In the genomic region with DNA sequence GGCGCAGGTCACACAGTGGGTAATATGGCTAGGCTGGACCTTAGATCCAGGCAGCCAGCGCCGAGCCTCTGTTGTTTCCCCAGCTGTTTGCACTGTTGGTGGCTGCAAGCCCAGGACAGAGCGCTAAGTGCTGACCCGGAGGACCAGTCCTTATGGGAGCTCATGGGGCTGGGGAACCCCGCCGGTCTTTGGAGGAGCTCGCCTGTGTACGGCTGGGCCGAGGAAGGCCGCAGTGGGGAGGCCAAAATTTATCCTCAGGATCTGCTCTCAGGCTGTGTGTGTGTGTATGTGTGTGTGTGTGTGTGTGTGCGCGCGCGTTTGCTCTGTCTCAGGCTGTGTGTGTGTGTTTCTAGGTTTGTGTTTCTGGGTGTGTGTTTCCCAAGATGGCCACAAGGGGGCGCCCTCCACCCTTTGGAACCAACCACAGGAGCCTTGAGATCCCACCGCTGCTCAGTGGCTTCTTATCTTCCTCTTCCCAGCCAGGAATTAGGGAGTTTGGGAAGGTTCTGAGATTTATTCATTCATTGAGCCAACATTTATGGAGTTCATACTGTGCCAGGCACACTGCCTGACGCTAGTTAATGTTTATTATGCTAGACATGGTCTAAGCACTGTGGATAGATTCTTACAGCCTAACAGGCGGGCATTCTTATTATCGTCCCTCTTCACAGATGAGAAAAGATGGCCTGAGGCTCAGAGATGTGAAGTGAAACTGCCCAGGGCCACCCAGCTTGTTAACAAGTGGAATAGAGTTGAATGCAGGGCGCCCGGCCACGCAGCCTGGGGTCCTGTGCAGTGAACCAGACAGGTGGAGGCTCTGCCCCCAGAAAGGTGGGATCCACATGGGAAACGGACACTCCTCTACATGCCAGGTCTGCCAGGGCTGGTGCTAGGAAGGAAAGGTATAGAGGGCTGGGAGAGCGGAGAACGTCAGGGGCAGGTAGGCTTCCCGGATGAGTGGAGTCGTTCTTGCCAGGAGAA, we compare ENCODE assay signal across 8 cellular contexts. TPM values are rescaled to one million over a fixed set of nuclear protein-coding genes. Genes with fewer than 3 reads are reported as not detected.
DNase-seq lines count a peak whose midpoint lies in the region; ATAC-seq and TF ChIP-seq lines count a peak whose summit lies in the region.

No MANE protein-coding gene starts in this region.

- TF ChIP-seq POLR2A in testis (IDR thresholded peaks at IDR 0.05), result no peak

- no peaks in the 10 kb centered on the region for H4K20me1 ChIP-seq in OCI-LY3 (ENCODE audit: insufficient read depth, low read length)
- H4K20me1 ChIP-seq in fibroblast of lung (ENCODE audit: control insufficient read depth, extremely low read depth, insufficient read depth, low read length), result no peaks in the 10 kb centered on the region

- H3K27me3 Mint-ChIP-seq in CD4-positive, CD25-positive, alpha-beta regulatory T cell, result peaks cover 4% of the 10 kb centered on the region
- peaks cover 29% of the 10 kb centered on the region for H3K27me3 Mint-ChIP-seq in neural crest cell (ENCODE audit: low read depth)

- peaks cover 12% of the 10 kb centered on the region for H3K36me3 Mint-ChIP-seq in CD4-positive, CD25-positive, alpha-beta regulatory T cell
- H3K36me3 Mint-ChIP-seq in neural crest cell (ENCODE audit: low read depth), result no peaks in the 10 kb centered on the region

- H3K9ac ChIP-seq in OCI-LY3 (ENCODE audit: low read length) (no peak overlapping the region), fibroblast of lung (ENCODE audit: insufficient read depth, low read length) (no peak overlapping the region)

- peaks cover 0 to 2% (median 0%) of the 10 kb centered on the region in 7 donors for H3K9me3 Mint-ChIP-seq in CD4-positive, CD25-positive, alpha-beta regulatory T cell
- no peaks in the 10 kb centered on the region for H3K9me3 Mint-ChIP-seq in neural crest cell

- WGBS in testis, 2 donors, result 41 to 46% methylated on average over 27 to 28 of the region's 28 CpGs

- H3K4me1 Mint-ChIP-seq in CD4-positive, CD25-positive, alpha-beta regulatory T cell, result peaks cover 0 to 10% (median 7%) of the 10 kb centered on the region in 4 donors
- H3K4me1 Mint-ChIP-seq in neural crest cell, result peaks cover 17% of the 10 kb centered on the region

- TF ChIP-seq CTCF in HL-60 (IDR thresholded peaks at IDR 0.05; ENCODE audit: insufficient read depth, low read length) (peak; percentile 48), OCI-LY3 (IDR thresholded peaks at IDR 0.05; ENCODE audit: low read depth, low read length) (peak; percentile 95), fibroblast of lung (conservative IDR thresholded peaks at IDR 0.05 in 1 of 2, IDR thresholded peaks at IDR 0.05 in 1 of 2; ENCODE audit: low read depth in 1 of 2, low read length in 2 of 2) (peak; percentile 76 to 88), neural crest cell (conservative IDR thresholded peaks at IDR 0.05) (peak; percentile 85), testis (IDR thresholded peaks at IDR 0.05) (peak; percentile 57 to 97 (median 66))

- DNase-seq in CD4-positive, CD25-positive, alpha-beta regulatory T cell, result peak; percentile 49 to 76 (median 59)
- peak; percentile 38 to 72 for DNase-seq in HL-60 (ENCODE audit: low read depth in 1 of 2, low spot score in 1 of 2)
- peak; percentile 55 for DNase-seq in activated T-cell treated with anti-CD3 and anti-CD28 coated beads for 48 hours (ENCODE audit: low read depth)
- peak; percentile 59 to 70 for DNase-seq in fibroblast of lung (ENCODE audit: low read depth in 2 of 2)
- peak; percentile 77 for DNase-seq in neural crest cell (ENCODE audit: low read depth, low spot score)
- peak; percentile 83 for DNase-seq in testis

- H3K4me1 ChIP-seq in CD4-positive, CD25-positive, alpha-beta regulatory T cell (ENCODE audit: control insufficient read depth, insufficient read depth, low read length, poor library complexity, severe bottlenecking), result peaks cover 2% of the 10 kb centered on the region
- H3K4me1 ChIP-seq in OCI-LY3 (ENCODE audit: low read length) (no peaks in the 10 kb centered on the region), fibroblast of lung (ENCODE audit: control insufficient read depth, extremely low read depth, insufficient read depth, low read length) (no peaks in the 10 kb centered on the region), testis (no peaks in the 10 kb centered on the region)

- no peak overlapping the region for H3K4me2 ChIP-seq in OCI-LY3 (ENCODE audit: low read length)
- no peak overlapping the region for H3K4me2 ChIP-seq in fibroblast of lung (ENCODE audit: extremely low read depth, insufficient read depth, low read length)

- H3K4me3 Mint-ChIP-seq in CD4-positive, CD25-positive, alpha-beta regulatory T cell, result peak overlapping the region in 1 of 4 donors; percentile 39
- H3K4me3 Mint-ChIP-seq in neural crest cell, result no peak overlapping the region

- intact Hi-C loops in testis (cut with DNase I; ENCODE audit: low total_unique reads), result no loop called here

- peaks cover 5% of the 10 kb centered on the region for H3K36me3 ChIP-seq in CD4-positive, CD25-positive, alpha-beta regulatory T cell (ENCODE audit: control insufficient read depth, insufficient read depth, low read length)
- H3K36me3 ChIP-seq in OCI-LY3 (replicated peaks; ENCODE audit: low read depth, low read length) (no peaks in the 10 kb centered on the region), fibroblast of lung (ENCODE audit: control insufficient read depth, insufficient read depth, low read length) (no peaks in the 10 kb centered on the region), testis (ENCODE audit: low read depth, missing control alignments) (no peaks in the 10 kb centered on the region)

- no peaks in the 10 kb centered on the region for H3K9me3 ChIP-seq in CD4-positive, CD25-positive, alpha-beta regulatory T cell (ENCODE audit: control insufficient read depth in 2 of 2, low read length in 2 of 2)
- H3K9me3 ChIP-seq in OCI-LY3 (ENCODE audit: insufficient read depth, low read length), result no peaks in the 10 kb centered on the region
- no peaks in the 10 kb centered on the region for H3K9me3 ChIP-seq in fibroblast of lung (ENCODE audit: control insufficient read depth, insufficient read depth, low read depth, low read length)
- no peaks in the 10 kb centered on the region for H3K9me3 ChIP-seq in testis

- peaks cover 5% of the 10 kb centered on the region for H3K27me3 ChIP-seq in CD4-positive, CD25-positive, alpha-beta regulatory T cell (ENCODE audit: control insufficient read depth, insufficient read depth, low read length)
- no peaks in the 10 kb centered on the region for H3K27me3 ChIP-seq in HL-60 (ENCODE audit: insufficient read depth, poor library complexity, severe bottlenecking)
- no peaks in the 10 kb centered on the region for H3K27me3 ChIP-seq in OCI-LY3 (ENCODE audit: low read depth, low read length)
- H3K27me3 ChIP-seq in fibroblast of lung (ENCODE audit: control insufficient read depth, insufficient read depth, low read length), result no peaks in the 10 kb centered on the region
- no peaks in the 10 kb centered on the region for H3K27me3 ChIP-seq in testis

- H3K27ac Mint-ChIP-seq in CD4-positive, CD25-positive, alpha-beta regulatory T cell, result no peak overlapping the region
- no peak overlapping the region for H3K27ac Mint-ChIP-seq in neural crest cell (ENCODE audit: unreplicated experiment)

- peak; percentile 60 to 70 for ATAC-seq in CD4-positive, CD25-positive, alpha-beta regulatory T cell (ENCODE audit: low read depth in 2 of 2)
- no peak for ATAC-seq in GM18858 (IDR thresholded peaks at IDR 0.05; ENCODE audit: unreplicated experiment)

- H3K79me2 ChIP-seq in OCI-LY3 (ENCODE audit: low read length) (no peaks in the 10 kb centered on the region), fibroblast of lung (ENCODE audit: control insufficient read depth, insufficient read depth, low read length) (no peaks in the 10 kb centered on the region)

- H3K4me3 ChIP-seq in CD4-positive, CD25-positive, alpha-beta regulatory T cell (ENCODE audit: low read depth, low read length), result no peak overlapping the region
- no peak overlapping the region for H3K4me3 ChIP-seq in HL-60 (replicated peaks; ENCODE audit: insufficient read depth, low read length)
- H3K4me3 ChIP-seq in OCI-LY3 (ENCODE audit: low read length), result no peak overlapping the region
- no peak overlapping the region for H3K4me3 ChIP-seq in fibroblast of lung (replicated peaks in 1 of 4; ENCODE audit: control extremely low read depth in 1 of 4, insufficient read depth in 1 of 4, low read depth in 3 of 4, low read length in 4 of 4)
- H3K4me3 ChIP-seq in testis, result no peak overlapping the region

- H2AFZ ChIP-seq in OCI-LY3 (ENCODE audit: low read depth, low read length) (no peak overlapping the region), fibroblast of lung (ENCODE audit: low read length) (no peak overlapping the region)

- no peak overlapping the region for H3K27ac ChIP-seq in CD4-positive, CD25-positive, alpha-beta regulatory T cell (ENCODE audit: insufficient read depth, low read length, poor library complexity, severe bottlenecking)
- H3K27ac ChIP-seq in HL-60 (replicated peaks), result no peak overlapping the region
- H3K27ac ChIP-seq in OCI-LY3 (ENCODE audit: low read length), result no peak overlapping the region
- no peak overlapping the region for H3K27ac ChIP-seq in fibroblast of lung (ENCODE audit: insufficient read depth, low read length)
- H3K27ac ChIP-seq in testis, result no peak overlapping the region

RNA-seq across cellular contexts. Expression of gene PGLYRP1, which starts 13.0 kb away (rescaled TPM):
- not detected for total RNA-seq in CD4-positive, CD25-positive, alpha-beta regulatory T cell
- polyA plus RNA-seq in CD4-positive, CD25-positive, alpha-beta regulatory T cell, result not detected
- not detected in 2 replicates for total RNA-seq in fibroblast of lung
- not detected in 2 replicates for polyA plus RNA-seq in fibroblast of lung
- not detected in 2 replicates for polyA plus RNA-seq in fibroblast of lung (2012)
- not detected in 2 replicates for polyA minus RNA-seq in fibroblast of lung (ENCODE audit: low replicate concordance)
- total RNA-seq in neural crest cell, result not detected in 2 replicates
- total RNA-seq in testis, result not detected
- not detected for polyA plus RNA-seq in testis (ENCODE audit: insufficient read depth, low read depth, low replicate concordance)

RNA-seq across cellular contexts. Expression of gene CCDC61, which starts 14.6 kb away (rescaled TPM):
- total RNA-seq in CD4-positive, CD25-positive, alpha-beta regulatory T cell, result 12.6 TPM
- polyA plus RNA-seq in CD4-positive, CD25-positive, alpha-beta regulatory T cell, result 10 to 100 TPM in 1 of 4 donors, 1 to 10 TPM in 3; 7.1 to 11.9 (median 8.2) TPM
- total RNA-seq in fibroblast of lung (5.6 and 8.9 TPM in 2 replicates), neural crest cell (17.6 and 18.1 TPM in 2 replicates), testis (10 to 100 TPM; 25.6 to 31.2 TPM)
- polyA plus RNA-seq in fibroblast of lung (4.5 and 5.0 TPM in 2 replicates), testis (ENCODE audit: insufficient read depth, low read depth, low replicate concordance) (32.5 TPM)
- 7.3 and 10.1 TPM in 2 replicates for polyA plus RNA-seq in fibroblast of lung (2012)
- 5.7 and 8.8 TPM in 2 replicates for polyA minus RNA-seq in fibroblast of lung (ENCODE audit: low replicate concordance)

RNA-seq across cellular contexts. Expression of gene IGFL4, which starts 31.0 kb away (rescaled TPM):
- not detected for total RNA-seq in CD4-positive, CD25-positive, alpha-beta regulatory T cell
- polyA plus RNA-seq in CD4-positive, CD25-positive, alpha-beta regulatory T cell, result not detected
- total RNA-seq in fibroblast of lung (not detected in 2 replicates), neural crest cell (0.45 and 0.70 TPM in 2 replicates), testis (under 1 TPM; 0.56 to 0.79 TPM)
- polyA plus RNA-seq in fibroblast of lung (not detected in 2 replicates), testis (ENCODE audit: insufficient read depth, low read depth, low replicate concordance) (0.37 TPM)
- polyA plus RNA-seq in fibroblast of lung (2012), result not detected in 2 replicates
- polyA minus RNA-seq in fibroblast of lung (ENCODE audit: low replicate concordance), result not detected in 2 replicates

RNA-seq across cellular contexts. Expression of gene NOVA2, which starts 36.2 kb away (rescaled TPM):
- total RNA-seq in CD4-positive, CD25-positive, alpha-beta regulatory T cell, result not detected
- not detected for polyA plus RNA-seq in CD4-positive, CD25-positive, alpha-beta regulatory T cell
- total RNA-seq in fibroblast of lung, result not detected in 2 replicates
- 0.01 and 0.03 TPM in 2 replicates for polyA plus RNA-seq in fibroblast of lung
- 0.03 and 0.12 TPM in 2 replicates for polyA plus RNA-seq in fibroblast of lung (2012)
- 0.04 TPM in 1 of 2 replicates, not detected in the other for polyA minus RNA-seq in fibroblast of lung (ENCODE audit: low replicate concordance)
- total RNA-seq in neural crest cell, result 25.5 and 25.6 TPM in 2 replicates
- total RNA-seq in testis, result 1 to 10 TPM; 3.0 to 5.7 TPM
- polyA plus RNA-seq in testis (ENCODE audit: insufficient read depth, low read depth, low replicate concordance), result 3.1 TPM
